21 cellular contexts compared by ENCODE assay signal in the genomic region with DNA sequence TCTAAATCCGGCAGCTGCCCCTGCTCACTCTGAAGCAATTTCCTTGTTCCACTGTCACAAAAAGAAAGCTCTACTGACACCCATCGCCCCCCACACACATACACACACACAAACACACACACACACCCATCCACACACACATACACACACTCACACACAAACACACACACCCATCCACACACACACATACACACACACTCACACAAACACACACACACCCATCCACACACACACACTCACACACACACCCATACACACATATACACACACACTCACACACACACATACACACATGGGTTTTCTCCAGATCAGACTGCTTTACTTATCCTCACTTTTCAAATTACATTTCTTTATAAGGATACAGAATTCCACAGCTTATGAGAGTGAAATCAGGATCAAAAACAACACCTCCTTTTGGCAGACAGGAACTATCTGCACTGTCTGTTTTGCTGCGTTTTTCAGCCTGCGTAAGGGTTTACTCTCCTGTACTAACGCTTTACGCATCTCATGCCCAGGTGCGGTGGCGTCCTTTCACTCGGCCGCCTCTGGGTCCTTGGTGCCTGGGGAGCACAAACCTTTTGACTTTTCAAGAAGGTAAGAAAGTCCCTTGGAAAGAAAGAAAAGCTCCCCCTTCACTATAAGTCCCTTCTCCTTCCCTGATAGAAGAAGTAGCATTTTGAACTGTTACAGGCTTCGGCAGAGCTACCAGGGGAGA. TPM values are rescaled to one million over a fixed set of nuclear protein-coding genes. Genes with fewer than 3 reads are reported as not detected.
DNase-seq lines count a peak whose midpoint lies in the region; ATAC-seq, FAIRE-seq and TF ChIP-seq lines count a peak whose summit lies in the region.
"Had no signal": no experiment of that assay in that cellular context is flagged by ENCODE, and none has a peak within 500 bp of the region (broad histone marks: within the 10 kb centered on the region; RNA-seq: fewer than 3 reads in every experiment).

No MANE protein-coding gene starts in this region.

- no peak overlapping the region for H3K4me2 ChIP-seq in IMR-90 (ENCODE audit: low read depth, low read length)
- no peak overlapping the region for H3K4me2 ChIP-seq in H1 (ENCODE audit: insufficient read depth in 1 of 2, low read depth in 2 of 2, low read length in 2 of 2)

- no peak overlapping the region for H2BK12ac ChIP-seq in H1 (ENCODE audit: low read depth, low read length)

- H3K79me2 ChIP-seq in H1 (ENCODE audit: control insufficient read depth in 1 of 2, insufficient read depth in 2 of 2, low read length in 2 of 2), result no peaks in the 10 kb centered on the region

- no peak for TF ChIP-seq CTCF in IMR-90 (conservative IDR thresholded peaks at IDR 0.05; ENCODE audit: low read depth, low read length)
- TF ChIP-seq CTCF in H1 (IDR thresholded peaks at IDR 0.05; ENCODE audit: control extremely low read depth in 1 of 3, insufficient read depth in 1 of 3, low read depth in 1 of 3, low read length in 3 of 3), result no peak
- TF ChIP-seq CTCF in neural crest cell (conservative IDR thresholded peaks at IDR 0.05), result no peak

- H3K36me3 ChIP-seq in IMR-90 (ENCODE audit: control insufficient read depth, insufficient read depth, low read length), result no peaks in the 10 kb centered on the region
- H3K36me3 ChIP-seq in H1 (ENCODE audit: control insufficient read depth in 2 of 4, insufficient read depth in 4 of 4, low read length in 3 of 4), result peaks cover 0 to 8% (median 0%) of the 10 kb centered on the region in 4 experiments; a peak in 2 of 8 replicates

- no peak overlapping the region for H2AK9ac ChIP-seq in IMR-90 (replicated peaks; ENCODE audit: low read depth, low read length, poor library complexity)

- no peak overlapping the region for H4K91ac ChIP-seq in IMR-90 (ENCODE audit: insufficient read depth, low read depth, low read length)
- peak overlapping the region; percentile 70 for H4K91ac ChIP-seq in H1 (replicated peaks; ENCODE audit: insufficient read length, low read length)

- H3K27me3 Mint-ChIP-seq in neural crest cell (ENCODE audit: low read depth), result peaks cover 26% of the 10 kb centered on the region

- no peaks in the 10 kb centered on the region for H3K9me1 ChIP-seq in IMR-90 (ENCODE audit: insufficient read depth, low read length)

- in situ Hi-C loops in IMR-90 (cut with MboI; ENCODE audit: low sequenced_read_pairs), result no loop called here

- H3K9me3 ChIP-seq in IMR-90 (ENCODE audit: control insufficient read depth, insufficient read depth, low read length), result peaks cover 60% of the 10 kb centered on the region
- H3K9me3 ChIP-seq in H1 (ENCODE audit: insufficient read depth in 2 of 2, low read depth in 1 of 2, low read length in 1 of 2), result no peaks in the 10 kb centered on the region

- H3K23me2 ChIP-seq in H1 (ENCODE audit: low read depth, low read length), result peaks cover 4% of the 10 kb centered on the region; the same call in 1 of the 2 replicates

- H3K4me1 Mint-ChIP-seq in neural crest cell, result peaks cover 10% of the 10 kb centered on the region
- H3K4me1 Mint-ChIP-seq: CD4-positive, CD25-positive, alpha-beta regulatory T cell had no signal

- peak overlapping the region; percentile 89 for H3K27ac Mint-ChIP-seq in neural crest cell (ENCODE audit: unreplicated experiment)
- H3K27ac Mint-ChIP-seq: CD4-positive, CD25-positive, alpha-beta regulatory T cell had no signal

- no peak overlapping the region for H3K9ac ChIP-seq in IMR-90 (ENCODE audit: low read depth, low read length)
- H3K9ac ChIP-seq in H1 (replicated peaks in 1 of 4; ENCODE audit: extremely low read depth in 1 of 4, low read depth in 3 of 4, low read length in 3 of 4), result no peak overlapping the region

- dilution Hi-C loops in IMR-90 (cut with HindIII; ENCODE audit: low sequenced_read_pairs, unreplicated experiment), result no loop called here

- TF ChIP-seq EP300 in H1 (IDR thresholded peaks at IDR 0.05; ENCODE audit: borderline replicate concordance in 1 of 2, low read depth in 2 of 2, low read length in 2 of 2), result no peak

- H3K36me3 Mint-ChIP-seq in neural crest cell (ENCODE audit: low read depth), result no peaks in the 10 kb centered on the region
- H3K36me3 Mint-ChIP-seq: CD4-positive, CD25-positive, alpha-beta regulatory T cell had no signal

- H3K18ac ChIP-seq in IMR-90 (ENCODE audit: low read depth, low read length) (no peak overlapping the region), H1 (ENCODE audit: extremely low read depth, low read length) (no peak overlapping the region)

- H2AFZ ChIP-seq in IMR-90 (replicated peaks; ENCODE audit: low read length, poor library complexity) (no peak overlapping the region), H1 (ENCODE audit: low read length) (no peak overlapping the region)

- H4K20me1 ChIP-seq in IMR-90 (ENCODE audit: insufficient read depth, low read length) (no peaks in the 10 kb centered on the region), H1 (replicated peaks in 1 of 2; ENCODE audit: control insufficient read depth in 1 of 2, insufficient read depth in 2 of 2, low read length in 2 of 2) (peaks cover 0 to 1% of the 10 kb centered on the region in 2 experiments)

- CTCF ChIA-PET in IMR-90 (lab: Yijun Ruan, JAX) (no interaction called here), H1 (lab: Charles Lee; ENCODE audit: partially characterized antibody) (interaction anchor here (0.6 to 2.7 kb wide), 6 partner anchors 10 to 1489 kb away, joined by 3 to 11 read pairs (median 3); no protein-coding TSS in a partner anchor)

- H3K23ac ChIP-seq in IMR-90 (ENCODE audit: low read depth, low read length), result no peak overlapping the region
- H3K23ac ChIP-seq in H1 (ENCODE audit: insufficient read length), result no peak overlapping the region

- peak overlapping the region; percentile 82 for H2BK5ac ChIP-seq in IMR-90 (ENCODE audit: low read depth, low read length, poor library complexity, severe bottlenecking)
- no peak overlapping the region for H2BK5ac ChIP-seq in H1 (ENCODE audit: low read depth, low read length)

- H3K4me1 ChIP-seq in IMR-90 (ENCODE audit: control insufficient read depth, insufficient read depth, low read length), result no peaks in the 10 kb centered on the region
- peaks cover 10 to 16% (median 14%) of the 10 kb centered on the region in 4 experiments for H3K4me1 ChIP-seq in H1 (replicated peaks in 1 of 4; ENCODE audit: control insufficient read depth in 3 of 4, insufficient read depth in 4 of 4, low read length in 3 of 4)

- 31% methylated on average over 2 of the region's 11 CpGs; no CpG with 5 or more reads in 1 of the 2 experiments for WGBS in IMR-90 (ENCODE audit: extremely low coverage in 2 of 2, insufficient read length in 1 of 2), 2 experiments
- WGBS in H1 (ENCODE audit: extremely low coverage in 1 of 2, insufficient coverage in 1 of 2, insufficient read length in 1 of 2, insufficient replicate concordance in 2 of 2, low coverage in 1 of 2, low lambda C conversion rate in 2 of 2, missing lambda C conversion rate in 1 of 2), 2 experiments, result 90% methylated on average over 11 of the region's 11 CpGs; no CpG with 5 or more reads in 1 of the 2 experiments

- H3K56ac ChIP-seq in IMR-90 (ENCODE audit: extremely low read depth, insufficient read depth, low read length), result no peak overlapping the region
- peak overlapping the region; percentile 96 for H3K56ac ChIP-seq in H1 (replicated peaks; ENCODE audit: insufficient read length, low read depth, low read length)

- DNase-seq in IMR-90 (no peak), H1 (ENCODE audit: low read depth in 1 of 2, low spot score in 2 of 2) (no peak), neural crest cell (ENCODE audit: low read depth, low spot score) (no peak), urothelium cell line (ENCODE audit: low spot score) (no peak), kidney tubule cell (ENCODE audit: low spot score) (no peak)
- no peak for DNase-seq in stimulated activated CD4-positive, alpha-beta T cell treated with anti-CD3 and anti-CD28 coated beads, Interleukin-4, amount 100 ng/mL, for 4 hours
- DNase-seq: CD4-positive, CD25-positive, alpha-beta regulatory T cell; COR-L47; DMS79; Karpas-422; MV-4-11; NCI-H1105 treated with DMSO at 0.1 percent for 48 hours; NCI-H2029 treated with DMSO at 0.1 percent for 48 hours; NCI-H345; NCI-H524; NCI-H82 had no signal

- no peak overlapping the region for H3K14ac ChIP-seq in IMR-90 (replicated peaks; ENCODE audit: low read depth, low read length)
- no peak overlapping the region for H3K14ac ChIP-seq in H1 (ENCODE audit: insufficient read length)

- POLR2A ChIA-PET in IMR-90 (lab: Charles Lee; ENCODE audit: unreplicated experiment) (no interaction called here), H1 (lab: Charles Lee; ENCODE audit: partially characterized antibody) (interaction anchor here (1.2 kb wide), 1 partner anchor 15 kb away, joined by 5 read pairs; no protein-coding TSS in a partner anchor)

- H3K4me3 Mint-ChIP-seq in neural crest cell, result no peak overlapping the region
- H3K4me3 Mint-ChIP-seq: CD4-positive, CD25-positive, alpha-beta regulatory T cell had no signal

- H2BK15ac ChIP-seq in IMR-90 (ENCODE audit: low read depth, low read length) (no peak overlapping the region), H1 (ENCODE audit: low read length) (no peak overlapping the region)

- H3K9me3 Mint-ChIP-seq in neural crest cell, result no peaks in the 10 kb centered on the region

- H4K8ac ChIP-seq in IMR-90 (ENCODE audit: low read depth in 2 of 2, low read length in 2 of 2) (no peak overlapping the region), H1 (ENCODE audit: extremely low read depth, insufficient read depth, low read length) (no peak overlapping the region)

- H3K79me1 ChIP-seq in IMR-90 (ENCODE audit: low read depth in 1 of 2, low read length in 2 of 2) (no peaks in the 10 kb centered on the region), H1 (ENCODE audit: low read depth, low read length) (no peaks in the 10 kb centered on the region)

- no peak overlapping the region for H2AK5ac ChIP-seq in IMR-90 (ENCODE audit: low read depth, low read length)
- H2AK5ac ChIP-seq in H1 (ENCODE audit: low read depth, low read length), result no peak overlapping the region

- H2BK20ac ChIP-seq in IMR-90 (ENCODE audit: low read depth, low read length) (no peak overlapping the region), H1 (ENCODE audit: low read length) (no peak overlapping the region)

- H2BK120ac ChIP-seq in IMR-90 (ENCODE audit: low read depth, low read length) (no peak overlapping the region), H1 (replicated peaks; ENCODE audit: low read depth, low read length) (no peak overlapping the region)

- ATAC-seq in IMR-90 (ENCODE audit: low read depth), result no peak
- ATAC-seq in GM19467 (IDR thresholded peaks at IDR 0.05; ENCODE audit: unreplicated experiment), result no peak
- ATAC-seq: HCT116, Panc1 had no signal

- intact Hi-C loops in IMR-90 (cut with micrococcal nuclease), result no loop called here

- H3K27ac ChIP-seq in IMR-90 (ENCODE audit: insufficient read depth, low read length) (no peak overlapping the region), H1 (ENCODE audit: low read depth, low read length) (no peak overlapping the region)

- BruUV-seq in IMR-90 (replicated peaks; lab: Mats Ljungman, UMichigan), result no TSS peak

- no peak overlapping the region for H3K4ac ChIP-seq in IMR-90 (ENCODE audit: low read depth, low read length)
- no peak overlapping the region for H3K4ac ChIP-seq in H1 (replicated peaks; ENCODE audit: insufficient read length, low read depth, low read length)

- FAIRE-seq in H1 (lab: Jason Lieb, UNC) (no peak), urothelium cell line (lab: Jason Lieb, UNC) (peak; percentile 74)

- H3K4me3 ChIP-seq in IMR-90 (ENCODE audit: insufficient read depth, low read depth, low read length) (no peak overlapping the region), H1 (ENCODE audit: extremely low read depth in 1 of 4, insufficient read depth in 2 of 4, low read depth in 3 of 4, low read length in 4 of 4) (no peak overlapping the region)

- no peak for TF ChIP-seq POLR2A in IMR-90 (IDR thresholded peaks at IDR 0.05; ENCODE audit: low read depth, low read length)
- no peak for TF ChIP-seq POLR2A in H1 (IDR thresholded peaks at IDR 0.05; ENCODE audit: control extremely low read depth in 1 of 2, low read depth in 2 of 2, low read length in 2 of 2)

- TF ChIP-seq RAD21 in IMR-90 (IDR thresholded peaks at IDR 0.05; ENCODE audit: low read length), result no peak
- TF ChIP-seq RAD21 in H1 (IDR thresholded peaks at IDR 0.05 in 1 of 2, conservative IDR thresholded peaks at IDR 0.05 in 1 of 2; ENCODE audit: low read depth in 2 of 2, low read length in 2 of 2), result no peak

- H3K27me3 ChIP-seq in IMR-90 (ENCODE audit: control insufficient read depth, insufficient read depth, low read length) (no peaks in the 10 kb centered on the region), H1 (replicated peaks in 1 of 4; ENCODE audit: control insufficient read depth in 3 of 4, extremely low read depth in 1 of 4, insufficient read depth in 3 of 4, low read length in 3 of 4) (no peaks in the 10 kb centered on the region; a peak in 1 of 7 replicates)

- H4K5ac ChIP-seq in IMR-90 (ENCODE audit: low read depth, low read length) (no peak overlapping the region), H1 (ENCODE audit: insufficient read length, low read depth, low read length) (no peak overlapping the region)

RNA-seq across cellular contexts. Expression of a gene that starts 8.0 kb away (rescaled TPM):
- total RNA-seq in IMR-90 (2012; rRNA removed) (not detected in 2 replicates), neural crest cell (0.19 and 0.43 TPM in 2 replicates)
- polyA plus RNA-seq in IMR-90 (2012; rRNA removed) (not detected in 2 replicates), H1 (2011; rRNA removed) (2.9 and 4.8 TPM in 2 replicates)
- polyA plus RNA-seq in IMR-90 (2012; cell fraction: cytosol; rRNA removed), result not detected in 2 replicates
- not detected in 2 replicates for polyA plus RNA-seq in IMR-90 (2012; cell fraction: nucleus; rRNA removed; ENCODE audit: low replicate concordance)
- 3.1 and 3.9 TPM in 2 replicates for total RNA-seq in H1 (2021; fragmentation: NEBNext Ultra II Directional; extraction: Animal tissue kit (Norgen Biotek cat#: 25700))
- polyA plus RNA-seq in H1 (2011; cell fraction: cytosol; rRNA removed), result 3.4 TPM
- 5.3 TPM for polyA plus RNA-seq in H1 (2011; cell fraction: nucleus; rRNA removed)
- 2.8 to 3.8 TPM (median 3.2 TPM) in 4 replicates for polyA plus RNA-seq in H1 (2012, experiment 1 of 2)
- 3.5 TPM for polyA plus RNA-seq in H1 (2012, experiment 2 of 2)
- 1.6 TPM for polyA plus RNA-seq in H1 (2013, experiment 1 of 2)
- 1.6 TPM for polyA plus RNA-seq in H1 (2013, experiment 2 of 2)
- 1.1 and 1.6 TPM in 2 replicates for polyA minus RNA-seq in H1 (2011; rRNA and poly(A)+ RNA removed)
- 4.1 TPM for polyA minus RNA-seq in H1 (2011; cell fraction: cytosol; rRNA and poly(A)+ RNA removed)
- polyA minus RNA-seq in H1 (2011; cell fraction: nucleus; rRNA and poly(A)+ RNA removed), result 2.1 TPM
- total RNA-seq: CD4-positive, CD25-positive, alpha-beta regulatory T cell; M059J had no signal
- polyA plus RNA-seq: BJ; CD4-positive, CD25-positive, alpha-beta regulatory T cell had no signal
